In the genomic region with DNA sequence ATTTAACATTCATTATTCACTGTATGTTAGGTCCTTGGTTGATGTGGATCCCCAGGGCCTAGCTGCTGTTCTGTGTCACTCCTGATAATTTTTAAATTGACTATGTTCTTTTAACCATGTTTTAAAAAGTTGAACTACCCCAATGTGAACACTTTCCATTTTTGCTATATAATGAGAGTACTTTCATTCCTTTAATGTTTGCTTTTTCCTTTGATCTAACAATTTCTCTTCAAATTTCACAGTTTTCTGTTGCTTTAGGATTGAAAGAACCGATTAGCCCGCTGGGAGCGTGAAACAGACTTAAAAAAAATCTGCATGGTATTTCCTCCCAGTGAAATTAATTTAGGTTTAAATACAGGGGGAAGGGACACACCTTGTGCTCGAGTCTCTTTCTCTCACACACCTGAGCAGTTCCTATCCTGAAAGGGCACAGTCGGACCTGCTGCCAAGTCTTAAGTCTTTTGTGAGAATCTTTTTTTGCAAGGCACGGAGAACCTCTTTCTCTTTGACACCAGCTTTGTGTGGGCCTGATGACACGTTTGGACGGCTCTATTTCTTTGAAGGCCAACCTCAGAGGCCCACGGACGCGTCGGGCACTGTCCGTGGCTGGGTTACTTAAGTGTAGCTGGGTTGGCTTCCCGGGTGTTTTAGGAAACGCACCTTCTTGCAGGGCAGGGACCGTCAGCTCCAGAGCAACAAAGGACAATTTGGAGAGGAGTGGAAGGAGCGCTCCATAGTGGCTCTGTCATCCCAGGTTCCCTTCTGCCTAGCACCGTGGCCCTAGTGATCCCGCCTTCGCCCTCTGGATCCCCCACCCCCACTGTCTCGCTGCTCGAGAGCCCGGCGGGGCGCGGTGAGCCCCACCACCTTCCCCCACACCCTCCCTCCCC, we compare ENCODE assay signal across 9 cellular contexts. TPM values are rescaled to one million over a fixed set of nuclear protein-coding genes. Genes with fewer than 3 reads are reported as not detected.
A peak's percentile ranks its signal among the peaks of the same experiment; 100 is the strongest.
DNase-seq lines count a peak whose midpoint lies in the region; ATAC-seq and TF ChIP-seq lines count a peak whose summit lies in the region.
"Had no signal": no experiment of that assay in that cellular context is flagged by ENCODE, and none has a peak within 500 bp of the region (broad histone marks: within the 10 kb centered on the region; RNA-seq: fewer than 3 reads in every experiment).

No MANE protein-coding gene starts in this region.

- intact Hi-C loops in mammary epithelial cell (cut with micrococcal nuclease) = loop anchor here (1.0 to 5.0 kb wide), 2 partner anchors 151 to 199 kb away; no protein-coding TSS in a partner anchor

- DNase-seq in activated naive CD4-positive, alpha-beta T cell treated with anti-CD3 and anti-CD28 coated beads, Interleukin-2, amount 10 ng/mL, durations not matched to agents 7 days and 5 days = no peak
- no peak for DNase-seq in activated naive CD4-positive, alpha-beta T cell (lab: John Stamatoyannopoulos, UW)
- no peak for DNase-seq in mammary epithelial cell
- DNase-seq in mesendoderm = peak; percentile 29
- no peak for DNase-seq in upper lobe of left lung

- CTCF ChIA-PET in activated naive CD4-positive, alpha-beta T cell treated with anti-CD3 and anti-CD28 coated beads, Interleukin-2, amount 10 ng/mL, durations not matched to agents 7 days and 5 days (lab: Charles Lee) = interaction anchor here (1.0 kb wide), 1 partner anchor 267 kb away, joined by 5 read pairs; no protein-coding TSS in a partner anchor
- CTCF ChIA-PET in mammary epithelial cell (lab: Charles Lee; ENCODE audit: low non-redundant PET) = no interaction called here

- H2BK5ac ChIP-seq in mesendoderm (ENCODE audit: low read length) = no peak overlapping the region

- no peaks in the 10 kb centered on the region for H4K20me1 ChIP-seq in mammary epithelial cell (ENCODE audit: insufficient read depth, low read length)

- peaks cover 32% of the 10 kb centered on the region for H3K4me1 Mint-ChIP-seq in activated naive CD4-positive, alpha-beta T cell treated with anti-CD3 and anti-CD28 coated beads, Interleukin-2, amount 10 ng/mL, durations not matched to agents 7 days and 5 days

- no peak overlapping the region for H3K27ac Mint-ChIP-seq in activated naive CD4-positive, alpha-beta T cell treated with anti-CD3 and anti-CD28 coated beads, Interleukin-2, amount 10 ng/mL, durations not matched to agents 7 days and 5 days

- no peak overlapping the region for H2BK15ac ChIP-seq in mesendoderm (replicated peaks; ENCODE audit: low read depth)

- H3K9ac ChIP-seq in mammary epithelial cell (ENCODE audit: insufficient read depth, low read length) (no peak overlapping the region), mesendoderm (ENCODE audit: low read length) (peak overlapping the region; percentile 54)

- H3K4me2 ChIP-seq in mammary epithelial cell (ENCODE audit: insufficient read depth, low read depth, low read length) (peak overlapping the region; percentile 34), mesendoderm (ENCODE audit: low read length) (peak overlapping the region; percentile 58)

- dilution Hi-C loops in mammary epithelial cell (cut with HindIII; ENCODE audit: low sequenced_read_pairs) = no loop called here

- H3K4ac ChIP-seq in mesendoderm (ENCODE audit: low read depth, low read length) = no peak overlapping the region

- no peak for TF ChIP-seq POLR2A in upper lobe of left lung (IDR thresholded peaks at IDR 0.05)

- H3K9me3 ChIP-seq in mammary epithelial cell (replicated peaks; ENCODE audit: insufficient read depth, low read length) = no peaks in the 10 kb centered on the region
- no peaks in the 10 kb centered on the region for H3K9me3 ChIP-seq in upper lobe of left lung
- H3K9me3 ChIP-seq: neutrophil had no signal

- H3K27ac ChIP-seq in mammary epithelial cell (ENCODE audit: insufficient read depth, low read depth, low read length) (no peak overlapping the region), mesendoderm (ENCODE audit: low read depth, low read length) (no peak overlapping the region), upper lobe of left lung (no peak overlapping the region)
- H3K27ac ChIP-seq: neutrophil had no signal

- H3K36me3 Mint-ChIP-seq in activated naive CD4-positive, alpha-beta T cell treated with anti-CD3 and anti-CD28 coated beads, Interleukin-2, amount 10 ng/mL, durations not matched to agents 7 days and 5 days = no peaks in the 10 kb centered on the region

- H3K79me2 ChIP-seq in mammary epithelial cell (ENCODE audit: insufficient read depth, low read length) (no peaks in the 10 kb centered on the region), mesendoderm (ENCODE audit: control insufficient read depth, insufficient read depth, low read length) (no peaks in the 10 kb centered on the region)

- 27% methylated on average over 14 of the region's 26 CpGs for WGBS in mammary epithelial cell (ENCODE audit: low coverage, missing lambda C conversion rate)
- no CpG with 5 or more reads among the region's 26 CpGs for WGBS in mesendoderm (ENCODE audit: extremely low coverage, insufficient coverage, low lambda C conversion rate)
- 39 to 43% methylated on average over 26 of the region's 26 CpGs for WGBS in upper lobe of left lung, 2 donors

- in situ Hi-C loops in mammary epithelial cell (cut with MboI; ENCODE audit: low sequenced_read_pairs in 2 of 2) = no loop called here

- peak overlapping the region; percentile 49 for H3K56ac ChIP-seq in mesendoderm (ENCODE audit: low read length)

- H3K27me3 Mint-ChIP-seq in activated naive CD4-positive, alpha-beta T cell treated with anti-CD3 and anti-CD28 coated beads, Interleukin-2, amount 10 ng/mL, durations not matched to agents 7 days and 5 days = peaks cover 89% of the 10 kb centered on the region

- BruUV-seq in mammary epithelial cell (replicated peaks; lab: Mats Ljungman, UMichigan) = no TSS peak

- TF ChIP-seq CTCF in mammary epithelial cell (conservative IDR thresholded peaks at IDR 0.05 in 1 of 2, IDR thresholded peaks at IDR 0.05 in 1 of 2; ENCODE audit: extremely low read depth in 1 of 2, insufficient read depth in 1 of 2, low read depth in 1 of 2, low read length in 2 of 2) (no peak), upper lobe of left lung (IDR thresholded peaks at IDR 0.05) (no peak)

- H4K8ac ChIP-seq in mesendoderm (ENCODE audit: low read depth, low read length) = no peak overlapping the region

- no peak overlapping the region for H2AK5ac ChIP-seq in mesendoderm (ENCODE audit: low read length)

- no peak overlapping the region for H3K23ac ChIP-seq in mesendoderm (ENCODE audit: low read length)

- TF ChIP-seq EP300 in upper lobe of left lung (IDR thresholded peaks at IDR 0.05) = no peak

- H3K4me3 ChIP-seq in mammary epithelial cell (replicated peaks in 1 of 3; ENCODE audit: insufficient read depth in 1 of 3, low read depth in 2 of 3, low read length in 3 of 3) (no peak overlapping the region), mesendoderm (ENCODE audit: low read length) (no peak overlapping the region), upper lobe of left lung (peak overlapping the region in 3 of 4 donors; percentile 63 to 83 (median 70))

- H3K36me3 ChIP-seq in mammary epithelial cell (ENCODE audit: insufficient read depth, low read length) (no peaks in the 10 kb centered on the region), mesendoderm (ENCODE audit: control insufficient read depth, insufficient read depth, low read length) (no peaks in the 10 kb centered on the region), upper lobe of left lung (no peaks in the 10 kb centered on the region)
- H3K36me3 ChIP-seq: neutrophil had no signal

- no peaks in the 10 kb centered on the region for H3K79me1 ChIP-seq in mesendoderm (ENCODE audit: low read length)

- no peak for ATAC-seq in upper lobe of left lung (ENCODE audit: low FRiP score in 2 of 2)
- ATAC-seq in GM18867 (IDR thresholded peaks at IDR 0.05; ENCODE audit: unreplicated experiment) = no peak
- ATAC-seq in HG03521 (IDR thresholded peaks at IDR 0.05; ENCODE audit: unreplicated experiment) = no peak
- no peak for ATAC-seq in HG02870 (IDR thresholded peaks at IDR 0.05; ENCODE audit: unreplicated experiment)

- no peak overlapping the region for H4K5ac ChIP-seq in mesendoderm (ENCODE audit: low read length)

- peak overlapping the region; percentile 20 for H3K18ac ChIP-seq in mesendoderm (ENCODE audit: low read length)

- H3K27me3 ChIP-seq in mammary epithelial cell (ENCODE audit: insufficient read depth, low read length) (peaks cover 10% of the 10 kb centered on the region), mesendoderm (ENCODE audit: insufficient read depth, low read length, poor library complexity) (peaks cover 9% of the 10 kb centered on the region), upper lobe of left lung (peaks cover 0 to 4% (median 0%) of the 10 kb centered on the region in 4 donors)

- H3K9me3 Mint-ChIP-seq in activated naive CD4-positive, alpha-beta T cell treated with anti-CD3 and anti-CD28 coated beads, Interleukin-2, amount 10 ng/mL, durations not matched to agents 7 days and 5 days = no peaks in the 10 kb centered on the region

- no peak overlapping the region for H2BK120ac ChIP-seq in mesendoderm (ENCODE audit: low read depth, low read length)

- H3K4me3 Mint-ChIP-seq in activated naive CD4-positive, alpha-beta T cell treated with anti-CD3 and anti-CD28 coated beads, Interleukin-2, amount 10 ng/mL, durations not matched to agents 7 days and 5 days = peak overlapping the region; percentile 48

- H3K4me1 ChIP-seq in mammary epithelial cell (ENCODE audit: insufficient read depth, low read length) = peaks cover 10% of the 10 kb centered on the region
- peaks cover 17% of the 10 kb centered on the region for H3K4me1 ChIP-seq in mesendoderm (ENCODE audit: control insufficient read depth, low read depth, low read length)
- H3K4me1 ChIP-seq in upper lobe of left lung = peaks cover 13 to 30% (median 23%) of the 10 kb centered on the region in 4 donors

- H2AFZ ChIP-seq in mammary epithelial cell (ENCODE audit: low read depth, low read length) = no peak overlapping the region

RNA-seq across cellular contexts. Expression of gene CHN2, which starts 1.0 kb away (rescaled TPM):
- total RNA-seq in mammary epithelial cell = not detected
- polyA plus RNA-seq in mammary epithelial cell = 0.17 TPM
- not detected for polyA minus RNA-seq in mammary epithelial cell
- 7.2 TPM for polyA plus RNA-seq in mesendoderm (2013, experiment 1 of 2)
- polyA plus RNA-seq in mesendoderm (2013, experiment 2 of 2) = 5.3 TPM
- 10 to 100 TPM in 4 of 6 donors, 1 to 10 TPM in 2; 6.2 to 13.7 (median 11.2) TPM for total RNA-seq in upper lobe of left lung

RNA-seq across cellular contexts. Expression of gene CPVL, which starts 47.2 kb away (rescaled TPM):
- total RNA-seq in mammary epithelial cell (not detected), upper lobe of left lung (10 to 100 TPM in 5 of 6 donors, 1 to 10 TPM in 1; 4.6 to 47.4 (median 23.2) TPM)
- 0.57 TPM for polyA plus RNA-seq in mammary epithelial cell
- polyA minus RNA-seq in mammary epithelial cell = not detected
- 45.4 TPM for polyA plus RNA-seq in mesendoderm (2013, experiment 1 of 2)
- 45.8 TPM for polyA plus RNA-seq in mesendoderm (2013, experiment 2 of 2)

Comparison
In these comparisons a context has a peak if more than half of its experiments do, and no peak if none do; other contexts are left out.
1. H3K4me3 ChIP-seq: peak in upper lobe of left lung (3 of 4); none in mammary epithelial cell (0 of 3) and mesendoderm (single experiment).
2. RNA of gene CHN2, which starts 1.0 kb away (total RNA-seq): 6.2 to 13.7 TPM in upper lobe of left lung; not detected in mammary epithelial cell; every median in the first group is over 4 times any median in the second.
3. RNA of gene CPVL, which starts 47.2 kb away (total RNA-seq): 4.6 to 47.4 TPM in upper lobe of left lung; not detected in mammary epithelial cell; every median in the first group is over 4 times any median in the second.